24 cellular contexts compared by ENCODE assay signal in the genomic region with DNA sequence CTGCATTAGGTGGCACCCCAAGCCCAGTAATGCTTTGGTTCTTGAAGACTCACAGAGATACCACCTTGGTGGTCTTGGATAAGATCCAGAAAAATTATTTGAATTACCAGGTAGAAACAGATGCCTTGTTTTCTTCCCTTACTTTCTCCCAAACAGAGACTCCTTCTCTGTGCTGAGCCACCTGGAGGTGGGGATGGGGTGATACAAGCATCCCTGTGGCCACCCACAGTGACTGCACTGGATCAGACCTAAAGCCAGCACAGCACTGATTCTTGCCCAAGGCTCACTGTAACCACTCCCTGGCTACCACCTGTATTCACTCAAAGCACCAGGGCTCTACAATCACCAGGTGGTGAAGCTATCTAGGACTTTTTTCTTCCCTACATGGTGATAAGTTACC.
"Had no signal": no experiment of that assay in that cellular context is flagged by ENCODE, and none has a peak within 500 bp of the region (broad histone marks: within the 10 kb centered on the region; RNA-seq: fewer than 3 reads in every experiment).

No MANE protein-coding gene starts in this region.

- H3K9me3 ChIP-seq: adrenal gland had no signal

- H3K36me3 ChIP-seq: adrenal gland had no signal

- H3K4me1 ChIP-seq: adrenal gland had no signal

- DNase-seq: activated CD4-positive, alpha-beta memory T cell treated with anti-CD3 and anti-CD28 coated beads, Interleukin-2, amount 10 ng/mL, durations not matched to agents 7 days and 5 days; activated CD4-positive, alpha-beta T cell treated with anti-CD3 and anti-CD28 coated beads for 36 hours; activated CD4-positive, alpha-beta T cell treated with anti-CD3 and anti-CD28 coated beads, Interleukin-2, amount 50 U/mL, for 1 hour; activated gamma-delta T cell treated with Interleukin-2 at 50 U/mL for 16 hours; activated naive CD4-positive, alpha-beta T cell treated with anti-CD3 and anti-CD28 coated beads, Interleukin-2, amount 50 U/mL, for 16 hours; activated naive CD8-positive, alpha-beta T cell treated with anti-CD3 and anti-CD28 coated beads, Interleukin-2, amount 10 ng/mL, durations not matched to agents 7 days and 5 days; activated T-cell treated with anti-CD3 and anti-CD28 coated beads for 4 hours; activated T-cell treated with anti-CD3 and anti-CD28 coated beads, Interleukin-2, amount 50 U/mL, for 72 hours; adrenal gland; anterior cingulate cortex; Karpas-422; NCI-H1105 treated with DMSO at 0.1 percent for 48 hours; NCI-H1436 treated with DMSO at 0.1 percent for 48 hours; NCI-H187 treated with DMSO at 0.1 percent for 48 hours; NCI-H2081 treated with DMSO at 0.1 percent for 48 hours; NCI-H446; NCI-H524; RPMI8226; T-helper 1 cell had no signal

- H3K4me3 ChIP-seq: adrenal gland, K562, SK-N-MC had no signal

- H3K27ac ChIP-seq: adrenal gland, SK-N-MC, VCaP had no signal

- ATAC-seq: activated CD4-positive, alpha-beta T cell treated with anti-CD3 and anti-CD28 coated beads for 36 hours; activated T-cell treated with anti-CD3 and anti-CD28 coated beads, Interleukin-2, amount 50 U/mL, for 72 hours; K562; Panc1; Right ventricle myocardium inferior had no signal
